In the genomic region with DNA sequence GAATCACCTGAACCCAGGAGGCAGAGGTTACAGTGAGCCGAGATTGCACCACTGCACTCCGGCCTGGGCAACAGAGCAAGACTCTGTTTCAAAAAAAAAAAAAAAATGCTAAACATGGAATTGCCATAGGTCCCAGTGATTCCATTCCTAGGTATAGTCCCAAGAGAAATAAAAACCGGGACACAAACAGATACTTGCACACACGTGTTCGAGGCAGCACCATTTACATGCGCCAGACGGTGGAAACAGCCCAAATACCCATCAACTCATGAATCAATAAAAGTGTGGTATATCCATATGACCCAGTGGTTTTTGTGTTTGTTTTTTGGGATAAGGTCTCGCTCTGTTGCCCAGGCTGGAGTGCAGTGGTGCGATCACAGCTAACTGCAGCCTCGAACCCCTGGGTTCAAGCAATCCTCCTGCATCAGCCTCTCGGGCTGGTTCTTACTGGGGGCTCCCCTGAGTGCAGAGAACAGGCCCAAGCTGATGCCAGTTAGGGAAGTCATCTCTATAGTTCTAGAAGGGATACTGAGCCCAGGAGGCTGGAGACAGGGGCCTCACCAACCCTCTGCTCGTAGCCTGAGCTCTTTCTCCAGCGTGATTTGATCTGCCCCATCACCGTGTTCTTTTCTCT, we compare ENCODE assay signal across 1 cellular context.
TF ChIP-seq lines count a peak whose summit lies in the region.

No MANE protein-coding gene starts in this region.

TF ChIP-seq in IMR-90, 13 proteins besides CTCF, POLR2A, EP300 and RAD21:
- no peak for TF ChIP-seq MAZ (IDR thresholded peaks at IDR 0.05; ENCODE audit: borderline replicate concordance, low read depth, low read length)
- TF ChIP-seq, protein P1, sequence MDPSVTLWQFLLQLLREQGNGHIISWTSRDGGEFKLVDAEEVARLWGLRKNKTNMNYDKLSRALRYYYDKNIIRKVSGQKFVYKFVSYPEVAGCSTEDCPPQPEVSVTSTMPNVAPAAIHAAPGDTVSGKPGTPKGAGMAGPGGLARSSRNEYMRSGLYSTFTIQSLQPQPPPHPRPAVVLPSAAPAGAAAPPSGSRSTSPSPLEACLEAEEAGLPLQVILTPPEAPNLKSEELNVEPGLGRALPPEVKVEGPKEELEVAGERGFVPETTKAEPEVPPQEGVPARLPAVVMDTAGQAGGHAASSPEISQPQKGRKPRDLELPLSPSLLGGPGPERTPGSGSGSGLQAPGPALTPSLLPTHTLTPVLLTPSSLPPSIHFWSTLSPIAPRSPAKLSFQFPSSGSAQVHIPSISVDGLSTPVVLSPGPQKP (IDR thresholded peaks at IDR 0.05; ENCODE audit: borderline replicate concordance, low read depth, low read length) = no peak
- TF ChIP-seq BHLHE40 (IDR thresholded peaks at IDR 0.05; ENCODE audit: low read depth, low read length) = no peak
- TF ChIP-seq CEBPB (IDR thresholded peaks at IDR 0.05; ENCODE audit: low read depth, low read length) = no peak
- TF ChIP-seq MAFK (IDR thresholded peaks at IDR 0.05; ENCODE audit: low read depth, low read length) = no peak
- no peak for TF ChIP-seq CHD1 (IDR thresholded peaks at IDR 0.05; ENCODE audit: low read depth, low read length)
- TF ChIP-seq RFX5 (IDR thresholded peaks at IDR 0.05; ENCODE audit: low read depth, low read length) = no peak
- no peak for TF ChIP-seq USF2 (IDR thresholded peaks at IDR 0.05; ENCODE audit: low read depth, low read length)
- TF ChIP-seq SMC3 (IDR thresholded peaks at IDR 0.05; ENCODE audit: low read depth, low read length) = no peak
- no peak for TF ChIP-seq FOS (IDR thresholded peaks at IDR 0.05; ENCODE audit: low read depth, low read length)
- TF ChIP-seq MXI1 (IDR thresholded peaks at IDR 0.05; ENCODE audit: borderline replicate concordance, low read depth, low read length) = no peak
- no peak for TF ChIP-seq RCOR1 (IDR thresholded peaks at IDR 0.05; ENCODE audit: insufficient replicate concordance, low read length)
- no peak for TF ChIP-seq NFE2L2 (IDR thresholded peaks at IDR 0.05; ENCODE audit: low read depth, low read length)
TF ChIP-seq in IMR-90: peak in this region for 0.
